Comparison of ENCODE assay signal across 1 cellular context in genomic region chr11:20035701-20036601, GRCh38.
TF ChIP-seq lines count a peak whose summit lies in the region.

No MANE protein-coding gene starts in this region.

TF ChIP-seq in HepG2, 621 proteins besides CTCF, POLR2A, EP300 and RAD21 (continued from another document and continues in another):
- peak; percentile 92 for TF ChIP-seq ZBTB39 (CRISPR knock-in tag; IDR thresholded peaks at IDR 0.05)
- TF ChIP-seq, protein P1, sequence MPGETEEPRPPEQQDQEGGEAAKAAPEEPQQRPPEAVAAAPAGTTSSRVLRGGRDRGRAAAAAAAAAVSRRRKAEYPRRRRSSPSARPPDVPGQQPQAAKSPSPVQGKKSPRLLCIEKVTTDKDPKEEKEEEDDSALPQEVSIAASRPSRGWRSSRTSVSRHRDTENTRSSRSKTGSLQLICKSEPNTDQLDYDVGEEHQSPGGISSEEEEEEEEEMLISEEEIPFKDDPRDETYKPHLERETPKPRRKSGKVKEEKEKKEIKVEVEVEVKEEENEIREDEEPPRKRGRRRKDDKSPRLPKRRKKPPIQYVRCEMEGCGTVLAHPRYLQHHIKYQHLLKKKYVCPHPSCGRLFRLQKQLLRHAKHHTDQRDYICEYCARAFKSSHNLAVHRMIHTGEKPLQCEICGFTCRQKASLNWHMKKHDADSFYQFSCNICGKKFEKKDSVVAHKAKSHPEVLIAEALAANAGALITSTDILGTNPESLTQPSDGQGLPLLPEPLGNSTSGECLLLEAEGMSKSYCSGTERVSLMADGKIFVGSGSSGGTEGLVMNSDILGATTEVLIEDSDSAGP (CRISPR knock-in tag; IDR thresholded peaks at IDR 0.05; ENCODE audit: borderline replicate concordance): peak; percentile 68; the same call in 1 of the 2 replicates
- TF ChIP-seq WIZ (CRISPR knock-in tag; IDR thresholded peaks at IDR 0.05): 0 out of 2 replicates have a peak, but pooled peaks have one; percentile 12
- TF ChIP-seq MBNL3 (CRISPR knock-in tag; conservative IDR thresholded peaks at IDR 0.05): no peak
- TF ChIP-seq, protein P2, sequence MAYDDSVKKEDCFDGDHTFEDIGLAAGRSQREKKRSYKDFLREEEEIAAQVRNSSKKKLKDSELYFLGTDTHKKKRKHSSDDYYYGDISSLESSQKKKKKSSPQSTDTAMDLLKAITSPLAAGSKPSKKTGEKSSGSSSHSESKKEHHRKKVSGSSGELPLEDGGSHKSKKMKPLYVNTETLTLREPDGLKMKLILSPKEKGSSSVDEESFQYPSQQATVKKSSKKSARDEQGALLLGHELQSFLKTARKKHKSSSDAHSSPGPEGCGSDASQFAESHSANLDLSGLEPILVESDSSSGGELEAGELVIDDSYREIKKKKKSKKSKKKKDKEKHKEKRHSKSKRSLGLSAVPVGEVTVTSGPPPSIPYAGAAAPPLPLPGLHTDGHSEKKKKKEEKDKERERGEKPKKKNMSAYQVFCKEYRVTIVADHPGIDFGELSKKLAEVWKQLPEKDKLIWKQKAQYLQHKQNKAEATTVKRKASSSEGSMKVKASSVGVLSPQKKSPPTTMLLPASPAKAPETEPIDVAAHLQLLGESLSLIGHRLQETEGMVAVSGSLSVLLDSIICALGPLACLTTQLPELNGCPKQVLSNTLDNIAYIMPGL (CRISPR knock-in tag; IDR thresholded peaks at IDR 0.05; ENCODE audit: borderline replicate concordance in 1 of 2, low read depth in 1 of 2): 0 out of 4 replicates have a peak, but pooled peaks of 1 of the 2 experiments have one; percentile 14
- TF ChIP-seq XRCC5 (optimal IDR thresholded peaks at IDR 0.05; ENCODE audit: low read length): peak; percentile 47
- no peak for TF ChIP-seq ZNF747 (CRISPR knock-in tag; IDR thresholded peaks at IDR 0.05; ENCODE audit: borderline replicate concordance)
- peak; percentile 86 for TF ChIP-seq ZNF263 (CRISPR knock-in tag; IDR thresholded peaks at IDR 0.05)
- TF ChIP-seq ARID3A (IDR thresholded peaks at IDR 0.05; ENCODE audit: low read depth, low read length): peak; percentile 66; the same call in 1 of the 2 replicates
- no peak for TF ChIP-seq LBX2 (CRISPR knock-in tag; IDR thresholded peaks at IDR 0.05; ENCODE audit: borderline replicate concordance)
- peak; percentile 95 for TF ChIP-seq ARID5B (CRISPR knock-in tag; IDR thresholded peaks at IDR 0.05)
- no peak for TF ChIP-seq ZNF83 (CRISPR knock-in tag; IDR thresholded peaks at IDR 0.05; ENCODE audit: borderline replicate concordance)
- TF ChIP-seq CC2D1A (CRISPR knock-in tag; IDR thresholded peaks at IDR 0.05): no peak
- TF ChIP-seq, protein P3, sequence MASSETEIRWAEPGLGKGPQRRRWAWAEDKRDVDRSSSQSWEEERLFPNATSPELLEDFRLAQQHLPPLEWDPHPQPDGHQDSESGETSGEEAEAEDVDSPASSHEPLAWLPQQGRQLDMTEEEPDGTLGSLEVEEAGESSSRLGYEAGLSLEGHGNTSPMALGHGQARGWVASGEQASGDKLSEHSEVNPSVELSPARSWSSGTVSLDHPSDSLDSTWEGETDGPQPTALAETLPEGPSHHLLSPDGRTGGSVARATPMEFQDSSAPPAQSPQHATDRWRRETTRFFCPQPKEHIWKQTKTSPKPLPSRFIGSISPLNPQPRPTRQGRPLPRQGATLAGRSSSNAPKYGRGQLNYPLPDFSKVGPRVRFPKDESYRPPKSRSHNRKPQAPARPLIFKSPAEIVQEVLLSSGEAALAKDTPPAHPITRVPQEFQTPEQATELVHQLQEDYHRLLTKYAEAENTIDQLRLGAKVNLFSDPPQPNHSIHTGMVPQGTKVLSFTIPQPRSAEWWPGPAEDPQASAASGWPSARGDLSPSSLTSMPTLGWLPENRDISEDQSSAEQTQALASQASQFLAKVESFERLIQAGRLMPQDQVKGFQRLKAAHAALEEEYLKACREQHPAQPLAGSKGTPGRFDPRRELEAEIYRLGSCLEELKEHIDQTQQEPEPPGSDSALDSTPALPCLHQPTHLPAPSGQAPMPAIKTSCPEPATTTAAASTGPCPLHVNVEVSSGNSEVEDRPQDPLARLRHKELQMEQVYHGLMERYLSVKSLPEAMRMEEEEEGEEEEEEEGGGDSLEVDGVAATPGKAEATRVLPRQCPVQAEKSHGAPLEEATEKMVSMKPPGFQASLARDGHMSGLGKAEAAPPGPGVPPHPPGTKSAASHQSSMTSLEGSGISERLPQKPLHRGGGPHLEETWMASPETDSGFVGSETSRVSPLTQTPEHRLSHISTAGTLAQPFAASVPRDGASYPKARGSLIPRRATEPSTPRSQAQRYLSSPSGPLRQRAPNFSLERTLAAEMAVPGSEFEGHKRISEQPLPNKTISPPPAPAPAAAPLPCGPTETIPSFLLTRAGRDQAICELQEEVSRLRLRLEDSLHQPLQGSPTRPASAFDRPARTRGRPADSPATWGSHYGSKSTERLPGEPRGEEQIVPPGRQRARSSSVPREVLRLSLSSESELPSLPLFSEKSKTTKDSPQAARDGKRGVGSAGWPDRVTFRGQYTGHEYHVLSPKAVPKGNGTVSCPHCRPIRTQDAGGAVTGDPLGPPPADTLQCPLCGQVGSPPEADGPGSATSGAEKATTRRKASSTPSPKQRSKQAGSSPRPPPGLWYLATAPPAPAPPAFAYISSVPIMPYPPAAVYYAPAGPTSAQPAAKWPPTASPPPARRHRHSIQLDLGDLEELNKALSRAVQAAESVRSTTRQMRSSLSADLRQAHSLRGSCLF (CRISPR knock-in tag; IDR thresholded peaks at IDR 0.05; ENCODE audit: borderline replicate concordance): no peak
- peak; percentile 86; the same call in 1 of the 2 replicates for TF ChIP-seq FOXM1 (CRISPR knock-in tag; IDR thresholded peaks at IDR 0.05)
- peak; percentile 48; the same call in 1 of the 2 replicates for TF ChIP-seq SRY (CRISPR knock-in tag; IDR thresholded peaks at IDR 0.05)
- TF ChIP-seq ZNF564 (CRISPR knock-in tag; IDR thresholded peaks at IDR 0.05): no peak
- TF ChIP-seq ZNF296 (CRISPR knock-in tag; conservative IDR thresholded peaks at IDR 0.05): peak; percentile 94; the same call in 1 of the 2 replicates
- peak; percentile 50; the same call in 1 of the 2 replicates for TF ChIP-seq PRDM15 (CRISPR knock-in tag; IDR thresholded peaks at IDR 0.05)
- no peak for TF ChIP-seq ZNF841 (CRISPR knock-in tag; IDR thresholded peaks at IDR 0.05; ENCODE audit: borderline replicate concordance)
- TF ChIP-seq GMEB2 (CRISPR knock-in tag; IDR thresholded peaks at IDR 0.05; ENCODE audit: low read depth): no peak
- peak; percentile 41; the same call in 1 of the 2 replicates for TF ChIP-seq ZNF691 (CRISPR knock-in tag; IDR thresholded peaks at IDR 0.05; ENCODE audit: borderline replicate concordance, low read depth)
- TF ChIP-seq ZNF576 (CRISPR knock-in tag; IDR thresholded peaks at IDR 0.05): no peak
- TF ChIP-seq MAFG (CRISPR knock-in tag; IDR thresholded peaks at IDR 0.05): no peak
- no peak for TF ChIP-seq SNAPC2 (CRISPR knock-in tag; IDR thresholded peaks at IDR 0.05)
- TF ChIP-seq KLF9 (CRISPR knock-in tag; IDR thresholded peaks at IDR 0.05; ENCODE audit: low read depth): no peak
- no peak for TF ChIP-seq CHD2 (IDR thresholded peaks at IDR 0.05; ENCODE audit: low read depth, low read length)
